In genomic region chr15:51971353-51972133, GRCh38 we compare ENCODE assay signal across 1 cellular context.
A peak's percentile ranks its signal among the peaks of the same experiment; 100 is the strongest.
TF ChIP-seq lines count a peak whose summit lies in the region.

Gene LEO1, minus strand, starts transcription at chr15:51971778. Its CDS starts 33 bp downstream, at chr15:51971745.

TF ChIP-seq in K562, 482 proteins besides CTCF, POLR2A, EP300 and RAD21 (continued from another document and continues in another):
- peak; percentile 64; the same call in 1 of the 2 replicates for TF ChIP-seq ZHX1 (conservative IDR thresholded peaks at IDR 0.05; ENCODE audit: low read length)
- TF ChIP-seq ZNF507 (tag; conservative IDR thresholded peaks at IDR 0.05), result no peak
- no peak for TF ChIP-seq TARDBP (IDR thresholded peaks at IDR 0.05)
- TF ChIP-seq, protein P1, sequence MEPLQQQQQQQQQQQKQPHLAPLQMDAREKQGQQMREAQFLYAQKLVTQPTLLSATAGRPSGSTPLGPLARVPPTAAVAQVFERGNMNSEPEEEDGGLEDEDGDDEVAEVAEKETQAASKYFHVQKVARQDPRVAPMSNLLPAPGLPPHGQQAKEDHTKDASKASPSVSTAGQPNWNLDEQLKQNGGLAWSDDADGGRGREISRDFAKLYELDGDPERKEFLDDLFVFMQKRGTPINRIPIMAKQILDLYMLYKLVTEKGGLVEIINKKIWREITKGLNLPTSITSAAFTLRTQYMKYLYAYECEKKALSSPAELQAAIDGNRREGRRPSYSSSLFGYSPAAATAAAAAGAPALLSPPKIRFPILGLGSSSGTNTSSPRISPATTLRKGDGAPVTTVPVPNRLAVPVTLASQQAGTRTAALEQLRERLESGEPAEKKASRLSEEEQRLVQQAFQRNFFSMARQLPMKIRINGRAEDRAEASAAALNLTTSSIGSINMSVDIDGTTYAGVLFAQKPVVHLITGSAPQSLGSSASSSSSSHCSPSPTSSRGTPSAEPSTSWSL (CRISPR knock-in tag; IDR thresholded peaks at IDR 0.05; ENCODE audit: borderline replicate concordance), result no peak
- peak; percentile 84 for TF ChIP-seq POLR2B (IDR thresholded peaks at IDR 0.05; ENCODE audit: low read depth, partially characterized antibody)
- TF ChIP-seq SAP30 (IDR thresholded peaks at IDR 0.05; ENCODE audit: borderline replicate concordance, insufficient read depth, low read depth, low read length, poor library complexity, severe bottlenecking), result peak; percentile 61
- TF ChIP-seq, protein P2, sequence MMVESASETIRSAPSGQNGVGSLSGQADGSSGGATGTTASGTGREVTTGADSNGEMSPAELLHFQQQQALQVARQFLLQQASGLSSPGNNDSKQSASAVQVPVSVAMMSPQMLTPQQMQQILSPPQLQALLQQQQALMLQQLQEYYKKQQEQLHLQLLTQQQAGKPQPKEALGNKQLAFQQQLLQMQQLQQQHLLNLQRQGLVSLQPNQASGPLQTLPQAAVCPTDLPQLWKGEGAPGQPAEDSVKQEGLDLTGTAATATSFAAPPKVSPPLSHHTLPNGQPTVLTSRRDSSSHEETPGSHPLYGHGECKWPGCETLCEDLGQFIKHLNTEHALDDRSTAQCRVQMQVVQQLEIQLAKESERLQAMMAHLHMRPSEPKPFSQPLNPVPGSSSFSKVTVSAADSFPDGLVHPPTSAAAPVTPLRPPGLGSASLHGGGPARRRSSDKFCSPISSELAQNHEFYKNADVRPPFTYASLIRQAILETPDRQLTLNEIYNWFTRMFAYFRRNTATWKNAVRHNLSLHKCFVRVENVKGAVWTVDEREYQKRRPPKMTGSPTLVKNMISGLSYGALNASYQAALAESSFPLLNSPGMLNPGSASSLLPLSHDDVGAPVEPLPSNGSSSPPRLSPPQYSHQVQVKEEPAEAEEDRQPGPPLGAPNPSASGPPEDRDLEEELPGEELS (CRISPR knock-in tag; IDR thresholded peaks at IDR 0.05; ENCODE audit: borderline replicate concordance), result peak; percentile 76; the same call in 1 of the 2 replicates
- no peak for TF ChIP-seq POLR3A (IDR thresholded peaks at IDR 0.05; ENCODE audit: borderline replicate concordance, extremely low read depth, insufficient read depth, insufficient read length)
- TF ChIP-seq ZNF212 (CRISPR knock-in tag; IDR thresholded peaks at IDR 0.05), result no peak
- TF ChIP-seq E2F4 (CRISPR knock-in tag; IDR thresholded peaks at IDR 0.05; ENCODE audit: low read depth), result 0 out of 2 replicates have a peak, but pooled peaks have one; percentile 46
- no peak for TF ChIP-seq ATF1 (CRISPR knock-in tag; IDR thresholded peaks at IDR 0.05)
- peak; percentile 79 for TF ChIP-seq ATF1 (tag; IDR thresholded peaks at IDR 0.05)
- TF ChIP-seq, protein P3, sequence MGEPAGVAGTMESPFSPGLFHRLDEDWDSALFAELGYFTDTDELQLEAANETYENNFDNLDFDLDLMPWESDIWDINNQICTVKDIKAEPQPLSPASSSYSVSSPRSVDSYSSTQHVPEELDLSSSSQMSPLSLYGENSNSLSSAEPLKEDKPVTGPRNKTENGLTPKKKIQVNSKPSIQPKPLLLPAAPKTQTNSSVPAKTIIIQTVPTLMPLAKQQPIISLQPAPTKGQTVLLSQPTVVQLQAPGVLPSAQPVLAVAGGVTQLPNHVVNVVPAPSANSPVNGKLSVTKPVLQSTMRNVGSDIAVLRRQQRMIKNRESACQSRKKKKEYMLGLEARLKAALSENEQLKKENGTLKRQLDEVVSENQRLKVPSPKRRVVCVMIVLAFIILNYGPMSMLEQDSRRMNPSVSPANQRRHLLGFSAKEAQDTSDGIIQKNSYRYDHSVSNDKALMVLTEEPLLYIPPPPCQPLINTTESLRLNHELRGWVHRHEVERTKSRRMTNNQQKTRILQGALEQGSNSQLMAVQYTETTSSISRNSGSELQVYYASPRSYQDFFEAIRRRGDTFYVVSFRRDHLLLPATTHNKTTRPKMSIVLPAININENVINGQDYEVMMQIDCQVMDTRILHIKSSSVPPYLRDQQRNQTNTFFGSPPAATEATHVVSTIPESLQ (CRISPR knock-in tag; IDR thresholded peaks at IDR 0.05), result no peak
- TF ChIP-seq RCOR1 (IDR thresholded peaks at IDR 0.05; ENCODE audit: borderline replicate concordance in 1 of 2, low read depth in 2 of 2, low read length in 2 of 2), result peak in 1 of 2 experiments; percentile 41; a peak in 1 of 4 replicates
- TF ChIP-seq TOE1 (IDR thresholded peaks at IDR 0.05; ENCODE audit: borderline replicate concordance), result peak; percentile 62; the same call in 1 of the 2 replicates
- TF ChIP-seq TOE1 (CRISPR knock-in tag; IDR thresholded peaks at IDR 0.05; ENCODE audit: borderline replicate concordance, low read depth), result no peak
- no peak for TF ChIP-seq TAL1 (IDR thresholded peaks at IDR 0.05)
- TF ChIP-seq LEF1 (IDR thresholded peaks at IDR 0.05), result 0 out of 2 replicates have a peak, but pooled peaks have one; percentile 13
- TF ChIP-seq, protein P4, sequence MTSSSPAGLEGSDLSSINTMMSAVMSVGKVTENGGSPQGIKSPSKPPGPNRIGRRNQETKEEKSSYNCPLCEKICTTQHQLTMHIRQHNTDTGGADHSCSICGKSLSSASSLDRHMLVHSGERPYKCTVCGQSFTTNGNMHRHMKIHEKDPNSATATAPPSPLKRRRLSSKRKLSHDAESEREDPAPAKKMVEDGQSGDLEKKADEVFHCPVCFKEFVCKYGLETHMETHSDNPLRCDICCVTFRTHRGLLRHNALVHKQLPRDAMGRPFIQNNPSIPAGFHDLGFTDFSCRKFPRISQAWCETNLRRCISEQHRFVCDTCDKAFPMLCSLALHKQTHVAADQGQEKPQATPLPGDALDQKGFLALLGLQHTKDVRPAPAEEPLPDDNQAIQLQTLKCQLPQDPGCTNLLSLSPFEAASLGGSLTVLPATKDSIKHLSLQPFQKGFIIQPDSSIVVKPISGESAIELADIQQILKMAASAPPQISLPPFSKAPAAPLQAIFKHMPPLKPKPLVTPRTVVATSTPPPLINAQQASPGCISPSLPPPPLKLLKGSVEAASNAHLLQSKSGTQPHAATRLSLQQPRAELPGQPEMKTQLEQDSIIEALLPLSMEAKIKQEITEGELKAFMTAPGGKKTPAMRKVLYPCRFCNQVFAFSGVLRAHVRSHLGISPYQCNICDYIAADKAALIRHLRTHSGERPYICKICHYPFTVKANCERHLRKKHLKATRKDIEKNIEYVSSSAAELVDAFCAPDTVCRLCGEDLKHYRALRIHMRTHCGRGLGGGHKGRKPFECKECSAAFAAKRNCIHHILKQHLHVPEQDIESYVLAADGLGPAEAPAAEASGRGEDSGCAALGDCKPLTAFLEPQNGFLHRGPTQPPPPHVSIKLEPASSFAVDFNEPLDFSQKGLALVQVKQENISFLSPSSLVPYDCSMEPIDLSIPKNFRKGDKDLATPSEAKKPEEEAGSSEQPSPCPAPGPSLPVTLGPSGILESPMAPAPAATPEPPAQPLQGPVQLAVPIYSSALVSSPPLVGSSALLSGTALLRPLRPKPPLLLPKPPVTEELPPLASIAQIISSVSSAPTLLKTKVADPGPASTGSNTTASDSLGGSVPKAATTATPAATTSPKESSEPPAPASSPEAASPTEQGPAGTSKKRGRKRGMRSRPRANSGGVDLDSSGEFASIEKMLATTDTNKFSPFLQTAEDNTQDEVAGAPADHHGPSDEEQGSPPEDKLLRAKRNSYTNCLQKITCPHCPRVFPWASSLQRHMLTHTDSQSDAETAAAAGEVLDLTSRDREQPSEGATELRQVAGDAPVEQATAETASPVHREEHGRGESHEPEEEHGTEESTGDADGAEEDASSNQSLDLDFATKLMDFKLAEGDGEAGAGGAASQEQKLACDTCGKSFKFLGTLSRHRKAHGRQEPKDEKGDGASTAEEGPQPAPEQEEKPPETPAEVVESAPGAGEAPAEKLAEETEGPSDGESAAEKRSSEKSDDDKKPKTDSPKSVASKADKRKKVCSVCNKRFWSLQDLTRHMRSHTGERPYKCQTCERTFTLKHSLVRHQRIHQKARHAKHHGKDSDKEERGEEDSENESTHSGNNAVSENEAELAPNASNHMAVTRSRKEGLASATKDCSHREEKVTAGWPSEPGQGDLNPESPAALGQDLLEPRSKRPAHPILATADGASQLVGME (CRISPR knock-in tag; IDR thresholded peaks at IDR 0.05), result peak; percentile 87; the same call in 1 of the 2 replicates
- 0 out of 2 replicates have a peak, but pooled peaks have one; percentile 15 for TF ChIP-seq ZNF766 (CRISPR knock-in tag; conservative IDR thresholded peaks at IDR 0.05)
- TF ChIP-seq ZNF224 (CRISPR knock-in tag; IDR thresholded peaks at IDR 0.05), result no peak
- no peak for TF ChIP-seq RHOXF2B (CRISPR knock-in tag; conservative IDR thresholded peaks at IDR 0.05)
- no peak for TF ChIP-seq PTRF (tag; IDR thresholded peaks at IDR 0.05)
- TF ChIP-seq, protein P5, sequence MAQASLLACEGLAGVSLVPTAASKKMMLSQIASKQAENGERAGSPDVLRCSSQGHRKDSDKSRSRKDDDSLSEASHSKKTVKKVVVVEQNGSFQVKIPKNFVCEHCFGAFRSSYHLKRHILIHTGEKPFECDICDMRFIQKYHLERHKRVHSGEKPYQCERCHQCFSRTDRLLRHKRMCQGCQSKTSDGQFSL (CRISPR knock-in tag; IDR thresholded peaks at IDR 0.05), result peak; percentile 68; the same call in 1 of the 2 replicates
- TF ChIP-seq, protein P5 (tag; IDR thresholded peaks at IDR 0.05), result no peak
- no peak for TF ChIP-seq ADNP (tag; IDR thresholded peaks at IDR 0.05)
- no peak; the same call in 1 of the 2 replicates for TF ChIP-seq MTA1 (IDR thresholded peaks at IDR 0.05; ENCODE audit: borderline replicate concordance)
- TF ChIP-seq BRF2 (IDR thresholded peaks at IDR 0.05; ENCODE audit: borderline replicate concordance, insufficient read depth, insufficient read length), result no peak
- TF ChIP-seq RBM17 (IDR thresholded peaks at IDR 0.05; ENCODE audit: borderline replicate concordance, low read depth, low read length), result no peak
- TF ChIP-seq ZFP30 (CRISPR knock-in tag; IDR thresholded peaks at IDR 0.05; ENCODE audit: borderline replicate concordance), result no peak
- peak; percentile 33; the same call in 1 of the 2 replicates for TF ChIP-seq SMARCA4 (IDR thresholded peaks at IDR 0.05)
- peak; percentile 82; the same call in 1 of the 2 replicates for TF ChIP-seq ZZZ3 (IDR thresholded peaks at IDR 0.05)
- no peak for TF ChIP-seq SREBF1 (IDR thresholded peaks at IDR 0.05; ENCODE audit: borderline replicate concordance, low read depth, low read length)
- peak; percentile 66 for TF ChIP-seq HINFP (tag; conservative IDR thresholded peaks at IDR 0.05; ENCODE audit: low read depth)
- TF ChIP-seq ELF1 (tag; IDR thresholded peaks at IDR 0.05), result peak; percentile 71; the same call in 1 of the 2 replicates
- peak; percentile 78 for TF ChIP-seq GABPA (tag; conservative IDR thresholded peaks at IDR 0.05; ENCODE audit: low read depth)
- peak in 1 of 2 experiments; percentile 48 for TF ChIP-seq E2F6 (IDR thresholded peaks at IDR 0.05; ENCODE audit: borderline replicate concordance in 1 of 2, extremely low read depth in 1 of 2, insufficient read depth in 1 of 2, insufficient read length in 1 of 2, low read depth in 1 of 2, low read length in 1 of 2, poor library complexity in 1 of 2, severe bottlenecking in 1 of 2)
- TF ChIP-seq POLR2G (IDR thresholded peaks at IDR 0.05; ENCODE audit: low read depth, low read length), result peak; percentile 91
- TF ChIP-seq SIN3B (IDR thresholded peaks at IDR 0.05; ENCODE audit: low read depth), result peak; percentile 83; the same call in 1 of the 2 replicates
- TF ChIP-seq NFRKB (IDR thresholded peaks at IDR 0.05; ENCODE audit: low read depth), result peak; percentile 96; the same call in 1 of the 2 replicates
